In the genomic region with DNA sequence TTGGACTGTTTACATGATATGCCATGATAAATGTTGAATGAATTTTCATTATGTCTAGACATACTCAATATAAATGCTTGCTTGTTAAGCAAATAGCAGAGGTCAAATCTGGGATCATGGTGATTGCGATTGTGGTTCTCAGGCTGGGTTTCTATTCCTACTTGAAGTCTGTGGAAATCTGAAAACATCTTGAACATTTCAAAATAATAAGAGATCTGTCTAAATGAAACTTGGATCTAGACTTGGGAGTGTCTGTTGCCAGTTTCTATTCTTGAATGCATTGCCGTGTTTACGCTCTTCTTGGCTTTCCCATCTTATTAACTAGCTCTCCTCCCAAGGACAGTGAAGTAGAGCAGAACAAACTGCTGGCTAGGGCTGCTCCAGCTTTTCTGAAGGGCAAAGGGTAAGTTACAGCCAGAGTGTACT, we compare ENCODE assay signal across 13 cellular contexts.
DNase-seq lines count a peak whose midpoint lies in the region; ATAC-seq and TF ChIP-seq lines count a peak whose summit lies in the region.
"Had no signal": no experiment of that assay in that cellular context is flagged by ENCODE, and none has a peak within 500 bp of the region (broad histone marks: within the 10 kb centered on the region; RNA-seq: fewer than 3 reads in every experiment).

No MANE protein-coding gene starts in this region.

- H3K27ac ChIP-seq in mesenchymal stem cell (ENCODE audit: low read length, poor library complexity, severe bottlenecking): no peak overlapping the region

- no peaks in the 10 kb centered on the region for H3K36me3 Mint-ChIP-seq in stimulated activated memory B cell treated with anti-CD40 and anti-IgM and Interleukin-4, amounts not matched to agents 10 μg/mL and 1 μg/mL and 100 μg/mL, for 72 hours

- no peak overlapping the region for H3K4me2 ChIP-seq in mesenchymal stem cell (ENCODE audit: low read length, poor library complexity, severe bottlenecking)

- H2BK120ac ChIP-seq in mesenchymal stem cell (ENCODE audit: low read depth, low read length): no peak overlapping the region

- no peaks in the 10 kb centered on the region for H3K27me3 Mint-ChIP-seq in stimulated activated memory B cell treated with anti-CD40 and anti-IgM and Interleukin-4, amounts not matched to agents 10 μg/mL and 1 μg/mL and 100 μg/mL, for 72 hours

- no peak overlapping the region for H2BK15ac ChIP-seq in mesenchymal stem cell (ENCODE audit: low read depth, poor library complexity, severe bottlenecking)

- no peak overlapping the region for H3K4ac ChIP-seq in mesenchymal stem cell (ENCODE audit: low read depth in 1 of 2, low read length in 2 of 2)

- H2BK12ac ChIP-seq in mesenchymal stem cell (ENCODE audit: low read length in 2 of 2): no peak overlapping the region

- no peaks in the 10 kb centered on the region for H3K27me3 ChIP-seq in mesenchymal stem cell (ENCODE audit: control insufficient read depth in 1 of 2, insufficient read depth in 1 of 2, low read length in 2 of 2)

- no peak for ATAC-seq in GM19463 (IDR thresholded peaks at IDR 0.05; ENCODE audit: unreplicated experiment)
- no peak for ATAC-seq in stimulated activated memory B cell treated with anti-CD40 and anti-IgM and Interleukin-4, amounts not matched to agents 10 μg/mL and 1 μg/mL and 100 μg/mL, for 72 hours

- peak overlapping the region in 1 of 2 experiments; percentile 17 for H3K4me3 ChIP-seq in mesenchymal stem cell (ENCODE audit: insufficient read depth in 1 of 2, low read depth in 1 of 2, low read length in 2 of 2)
- H3K4me3 ChIP-seq: skin epidermis had no signal

- H2AK5ac ChIP-seq in mesenchymal stem cell (ENCODE audit: low read length, severe bottlenecking): no peak overlapping the region

- H3K9me3 Mint-ChIP-seq in stimulated activated memory B cell treated with anti-CD40 and anti-IgM and Interleukin-4, amounts not matched to agents 10 μg/mL and 1 μg/mL and 100 μg/mL, for 72 hours: no peaks in the 10 kb centered on the region

- WGBS in mesenchymal stem cell: 91% methylated on average over 3 of the region's 3 CpGs

- no peak overlapping the region for H3K14ac ChIP-seq in mesenchymal stem cell (ENCODE audit: low read length in 2 of 2)

- TF ChIP-seq CTCF in GM10248 (IDR thresholded peaks at IDR 0.05; ENCODE audit: control extremely low read depth, extremely low read depth, low read depth, missing control alignments): no peak

- peak; percentile 92 for DNase-seq in amniotic epithelial cell (ENCODE audit: low read depth)
- DNase-seq in fibroblast of peridontal ligament (ENCODE audit: extremely low read depth): peak; percentile 95
- peak; percentile 32 for DNase-seq in mesenchymal stem cell
- DNase-seq in stromal cell of bone marrow (ENCODE audit: low read depth): peak; percentile 3
- no peak for DNase-seq in GM10248 (ENCODE audit: extremely low spot score)
- no peak for DNase-seq in COR-L47 (lab: John Stamatoyannopoulos, UW)
- DNase-seq: activated CD4-positive, alpha-beta T cell treated with anti-CD3 and anti-CD28 coated beads for 1 hour; cerebellar nuclear complex; NCI-H2029 had no signal

- H3K9me3 ChIP-seq in mesenchymal stem cell (ENCODE audit: control insufficient read depth, low read length): no peaks in the 10 kb centered on the region

- H4K91ac ChIP-seq in mesenchymal stem cell (ENCODE audit: low read length): no peak overlapping the region

- no peak overlapping the region for H3K9ac ChIP-seq in mesenchymal stem cell (ENCODE audit: low read length)

- H2BK5ac ChIP-seq in mesenchymal stem cell (ENCODE audit: low read depth, low read length, poor library complexity, severe bottlenecking): no peak overlapping the region

- no peaks in the 10 kb centered on the region for H3K4me1 Mint-ChIP-seq in stimulated activated memory B cell treated with anti-CD40 and anti-IgM and Interleukin-4, amounts not matched to agents 10 μg/mL and 1 μg/mL and 100 μg/mL, for 72 hours
- H3K4me1 Mint-ChIP-seq: B cell had no signal

- no peaks in the 10 kb centered on the region for H3K4me1 ChIP-seq in mesenchymal stem cell (ENCODE audit: control insufficient read depth, insufficient read depth, low read depth, low read length)

- no peaks in the 10 kb centered on the region for H3K79me1 ChIP-seq in mesenchymal stem cell (replicated peaks; ENCODE audit: low read length, poor library complexity, severe bottlenecking)

- no peak overlapping the region for H2AFZ ChIP-seq in mesenchymal stem cell (ENCODE audit: low read depth, low read length)

- CTCF ChIA-PET in GM10248 (lab: Yijun Ruan, JAX): interaction anchor here (0.9 to 1.1 kb wide), 3 partner anchors 9 to 12 kb away, joined by 3 to 4 read pairs (median 3); no protein-coding TSS in a partner anchor

- H3K18ac ChIP-seq in mesenchymal stem cell (ENCODE audit: low read depth in 1 of 2, low read length in 2 of 2): no peak overlapping the region

- H3K4me3 Mint-ChIP-seq in stimulated activated memory B cell treated with anti-CD40 and anti-IgM and Interleukin-4, amounts not matched to agents 10 μg/mL and 1 μg/mL and 100 μg/mL, for 72 hours: no peak overlapping the region
- H3K4me3 Mint-ChIP-seq: B cell had no signal

- H3K36me3 ChIP-seq in mesenchymal stem cell (ENCODE audit: control insufficient read depth in 1 of 2, insufficient read depth in 2 of 2, low read depth in 1 of 2, low read length in 2 of 2): peaks cover 0 to 31% of the 10 kb centered on the region in 2 experiments

- no peak overlapping the region for H3K27ac Mint-ChIP-seq in stimulated activated memory B cell treated with anti-CD40 and anti-IgM and Interleukin-4, amounts not matched to agents 10 μg/mL and 1 μg/mL and 100 μg/mL, for 72 hours
- H3K27ac Mint-ChIP-seq: B cell had no signal

- no peak overlapping the region for H3K23ac ChIP-seq in mesenchymal stem cell (ENCODE audit: low read length in 2 of 2)

- POLR2A ChIA-PET in GM10248 (lab: Yijun Ruan, JAX): no interaction called here

- H4K8ac ChIP-seq in mesenchymal stem cell (ENCODE audit: low read length): no peak overlapping the region

Comparison
In these comparisons a context has a peak if more than half of its experiments do, and no peak if none do; other contexts are left out.
1. DNase-seq: peak in amniotic epithelial cell (single experiment), fibroblast of peridontal ligament (single experiment), mesenchymal stem cell (single experiment) and stromal cell of bone marrow (single experiment); none in GM10248 (single experiment) and COR-L47 (single experiment).